In genomic region chr21:15009964-15010363, GRCh38 we compare ENCODE assay signal across 23 cellular contexts. TPM values are rescaled to one million over a fixed set of nuclear protein-coding genes. Genes with fewer than 3 reads are reported as not detected.
A peak's percentile ranks its signal among the peaks of the same experiment; 100 is the strongest.
DNase-seq lines count a peak whose midpoint lies in the region; TF ChIP-seq lines count a peak whose summit lies in the region.
"Had no signal": no experiment of that assay in that cellular context is flagged by ENCODE, and none has a peak within 500 bp of the region (broad histone marks: within the 10 kb centered on the region; RNA-seq: fewer than 3 reads in every experiment).

No MANE protein-coding gene starts in this region.

- WGBS in smooth muscle cell (ENCODE audit: low lambda C conversion rate), result 59% methylated on average over 3 of the region's 3 CpGs

- peaks cover 2% of the 10 kb centered on the region for H3K4me1 ChIP-seq in adipocyte (ENCODE audit: control insufficient read depth, insufficient read depth, low read length)
- peaks cover 16% of the 10 kb centered on the region for H3K4me1 ChIP-seq in smooth muscle cell (ENCODE audit: low read depth)
- H3K4me1 ChIP-seq in PC-9 (replicated peaks; ENCODE audit: insufficient read depth), result no peaks in the 10 kb centered on the region

- no peak overlapping the region for H3K9ac ChIP-seq in adipocyte (ENCODE audit: low read length)
- no peak overlapping the region for H3K9ac ChIP-seq in smooth muscle cell (ENCODE audit: low read depth)
- H3K9ac ChIP-seq: BLaER1, neural progenitor cell had no signal

- no peaks in the 10 kb centered on the region for H3K9me3 ChIP-seq in adipocyte (ENCODE audit: control insufficient read depth, low read length)
- no peaks in the 10 kb centered on the region for H3K9me3 ChIP-seq in smooth muscle cell (replicated peaks; ENCODE audit: low read depth)
- H3K9me3 ChIP-seq in PC-9 (ENCODE audit: insufficient read depth, low read depth), result no peaks in the 10 kb centered on the region
- H3K9me3 ChIP-seq: BLaER1, gastroesophageal sphincter, thoracic aorta had no signal

- 0 out of 2 replicates have a peak, but pooled peaks cover 3% of the 10 kb centered on the region for H3K9me2 ChIP-seq in PC-9 (ENCODE audit: insufficient read depth)

- H3K4me3 ChIP-seq in adipocyte (ENCODE audit: low read length) (no peak overlapping the region), fibroblast of the aortic adventitia (ENCODE audit: low read depth, low read length) (no peak overlapping the region), smooth muscle cell (no peak overlapping the region), PC-9 (no peak overlapping the region)
- H3K4me3 ChIP-seq: BLaER1, gastroesophageal sphincter, K562, neural progenitor cell, thoracic aorta had no signal

- peak overlapping the region; percentile 83 for H3K27ac ChIP-seq in smooth muscle cell (ENCODE audit: low read depth)
- H3K27ac ChIP-seq in PC-9, result no peak overlapping the region
- H3K27ac ChIP-seq: BLaER1, gastroesophageal sphincter, HL-60, neural progenitor cell, thoracic aorta had no signal

- POLR2A ChIA-PET in PC-9 (lab: Charles Lee; ENCODE audit: unreplicated experiment), result interaction anchor here (0.6 kb wide), 1 partner anchor 301 kb away, joined by 5 read pairs; no protein-coding TSS in a partner anchor

- H3K9me3 Mint-ChIP-seq in CD14-positive monocyte, result no peaks in the 10 kb centered on the region
- H3K9me3 Mint-ChIP-seq: activated CD8-positive, alpha-beta T cell treated with anti-CD3 and anti-CD28 coated beads for 36 hours; activated naive CD4-positive, alpha-beta T cell treated with anti-CD3 and anti-CD28 coated beads, Interleukin-2, amount 10 ng/mL, durations not matched to agents 7 days and 5 days had no signal

- H4K20me1 ChIP-seq in smooth muscle cell (ENCODE audit: low read depth), result peaks cover 28% of the 10 kb centered on the region
- H4K20me1 ChIP-seq in PC-9 (ENCODE audit: insufficient read depth), result peaks cover 7% of the 10 kb centered on the region; the same call in 1 of the 2 replicates

- peaks cover 47 to 55% of the 10 kb centered on the region in 2 donors for H3K36me3 Mint-ChIP-seq in CD14-positive monocyte

- H3K36me3 ChIP-seq in adipocyte (ENCODE audit: control insufficient read depth, insufficient read depth, low read length, severe bottlenecking) (peaks cover 40% of the 10 kb centered on the region), smooth muscle cell (ENCODE audit: low read depth) (no peaks in the 10 kb centered on the region), PC-9 (ENCODE audit: low read depth) (peaks cover 18% of the 10 kb centered on the region)
- H3K36me3 ChIP-seq: gastroesophageal sphincter, neural progenitor cell, thoracic aorta had no signal

- no peaks in the 10 kb centered on the region for H3K27me3 Mint-ChIP-seq in CD14-positive monocyte (ENCODE audit: low read depth in 3 of 3)
- H3K27me3 Mint-ChIP-seq: activated CD8-positive, alpha-beta T cell treated with anti-CD3 and anti-CD28 coated beads for 36 hours; activated naive CD4-positive, alpha-beta T cell treated with anti-CD3 and anti-CD28 coated beads, Interleukin-2, amount 10 ng/mL, durations not matched to agents 7 days and 5 days; brain had no signal

- TF ChIP-seq CTCF in fibroblast of the aortic adventitia (IDR thresholded peaks at IDR 0.05; ENCODE audit: insufficient read depth, low read length) (no peak), smooth muscle cell (IDR thresholded peaks at IDR 0.05; ENCODE audit: borderline replicate concordance, insufficient read depth, poor library complexity, severe bottlenecking) (no peak), PC-9 (conservative IDR thresholded peaks at IDR 0.05) (no peak), CD14-positive monocyte (IDR thresholded peaks at IDR 0.05) (no peak)

- no peak overlapping the region for H3K4me3 Mint-ChIP-seq in CD14-positive monocyte
- H3K4me3 Mint-ChIP-seq: activated CD8-positive, alpha-beta T cell treated with anti-CD3 and anti-CD28 coated beads for 36 hours; activated naive CD4-positive, alpha-beta T cell treated with anti-CD3 and anti-CD28 coated beads, Interleukin-2, amount 10 ng/mL, durations not matched to agents 7 days and 5 days; activated T-cell treated with anti-CD3 and anti-CD28 coated beads, Interleukin-2, amount 50 U/mL, for 4 hours; brain; neural progenitor cell had no signal

- intact Hi-C loops in PC-9 (cut with micrococcal nuclease; ENCODE audit: unreplicated experiment), result no loop called here
- intact Hi-C loops in CD14-positive monocyte (cut with micrococcal nuclease), result no loop called here

- CTCF ChIA-PET in PC-9 (lab: Charles Lee), result no interaction called here

- peaks cover 10% of the 10 kb centered on the region for H3K4me1 Mint-ChIP-seq in CD14-positive monocyte

- no TSS peak for BruUV-seq in PC-9 (replicated peaks; lab: Mats Ljungman, UMichigan)

- H2AFZ ChIP-seq in smooth muscle cell (ENCODE audit: low read depth) (no peak overlapping the region), PC-9 (no peak overlapping the region)
- H2AFZ ChIP-seq: neural progenitor cell had no signal

- peak; percentile 11 for DNase-seq in GM04504 (ENCODE audit: low read depth)
- peak; percentile 78 for DNase-seq in adipocyte (ENCODE audit: low read depth)
- peak; percentile 79 for DNase-seq in fibroblast of the aortic adventitia (ENCODE audit: low read depth)
- no peak for DNase-seq in smooth muscle cell (lab: John Stamatoyannopoulos, UW; ENCODE audit: unreplicated experiment)
- DNase-seq in NCI-H128 (lab: John Stamatoyannopoulos, UW; ENCODE audit: unreplicated experiment), result no peak
- no peak for DNase-seq in PC-9
- no peak for DNase-seq in CD14-positive monocyte (ENCODE audit: low spot score)
- DNase-seq: activated CD8-positive, alpha-beta T cell treated with anti-CD3 and anti-CD28 coated beads for 36 hours; activated naive CD4-positive, alpha-beta T cell treated with anti-CD3 and anti-CD28 coated beads, Interleukin-2, amount 10 ng/mL, durations not matched to agents 7 days and 5 days; activated T-cell treated with anti-CD3 and anti-CD28 coated beads, Interleukin-2, amount 50 U/mL, for 4 hours; cortex of kidney; midbrain; MV-4-11; NCI-H187 treated with DMSO at 0.1 percent for 48 hours; NK-92 treated with Interleukin-12 subunit alpha and Interleukin-12 subunit beta, amount 100 ng/mL, for 24 hours; T-helper 9 cell had no signal

- peaks cover 71% of the 10 kb centered on the region for H3K79me2 ChIP-seq in smooth muscle cell (ENCODE audit: low read depth)
- peaks cover 92% of the 10 kb centered on the region for H3K79me2 ChIP-seq in PC-9 (ENCODE audit: low read depth)

- H3K27ac Mint-ChIP-seq in CD14-positive monocyte, result peak overlapping the region in 2 of 7 donors; percentile 68 to 70
- H3K27ac Mint-ChIP-seq: activated CD8-positive, alpha-beta T cell treated with anti-CD3 and anti-CD28 coated beads for 36 hours; activated naive CD4-positive, alpha-beta T cell treated with anti-CD3 and anti-CD28 coated beads, Interleukin-2, amount 10 ng/mL, durations not matched to agents 7 days and 5 days; neural progenitor cell had no signal

- peaks cover 5% of the 10 kb centered on the region for H3F3A ChIP-seq in smooth muscle cell (ENCODE audit: low read depth)
- peaks cover 20% of the 10 kb centered on the region for H3F3A ChIP-seq in PC-9 (ENCODE audit: insufficient read depth, low read depth)

- H3K27me3 ChIP-seq in adipocyte (replicated peaks; ENCODE audit: control insufficient read depth, insufficient read depth, low read length), result no peaks in the 10 kb centered on the region
- H3K27me3 ChIP-seq in smooth muscle cell (ENCODE audit: low read depth), result no peaks in the 10 kb centered on the region
- H3K27me3 ChIP-seq in PC-9 (ENCODE audit: insufficient read depth, low read depth), result no peaks in the 10 kb centered on the region
- H3K27me3 ChIP-seq: BLaER1, gastroesophageal sphincter had no signal

- peak overlapping the region; percentile 45 for H3K4me2 ChIP-seq in smooth muscle cell
- H3K4me2 ChIP-seq in PC-9, result no peak overlapping the region
- H3K4me2 ChIP-seq: neural progenitor cell had no signal

RNA-seq across cellular contexts. Expression of gene NRIP1, which starts 54.8 kb away (rescaled TPM):
- total RNA-seq in fibroblast of the aortic adventitia (ENCODE audit: low replicate concordance) (33.6 and 34.8 TPM in 2 replicates), smooth muscle cell (26.0 and 27.9 TPM in 2 replicates), PC-9 (2021) (25.2 and 33.0 TPM in 2 replicates)
- polyA plus RNA-seq in smooth muscle cell (5.1 and 11.0 TPM in 2 replicates), CD14-positive monocyte (10 to 100 TPM; 23.5 to 28.2 TPM)

Comparison
In these comparisons a context has a peak if more than half of its experiments do, and no peak if none do; other contexts are left out.
1. DNase-seq: peak in GM04504 (single experiment), adipocyte (single experiment) and fibroblast of the aortic adventitia (single experiment); none in smooth muscle cell (single experiment), NCI-H128 (single experiment), PC-9 (0 of 2) and CD14-positive monocyte (single experiment).